1 cellular context compared by ENCODE assay signal in genomic region chr5:108361239-108361638, GRCh38.
TF ChIP-seq lines count a peak whose summit lies in the region.

No MANE protein-coding gene starts in this region.

TF ChIP-seq in WTC11, 78 proteins besides CTCF, POLR2A, EP300 and RAD21 (continued from another document):
- no peak for TF ChIP-seq IRF2 (CRISPR knock-in tag; IDR thresholded peaks at IDR 0.05; ENCODE audit: borderline replicate concordance, low read depth)
- TF ChIP-seq, protein P1, sequence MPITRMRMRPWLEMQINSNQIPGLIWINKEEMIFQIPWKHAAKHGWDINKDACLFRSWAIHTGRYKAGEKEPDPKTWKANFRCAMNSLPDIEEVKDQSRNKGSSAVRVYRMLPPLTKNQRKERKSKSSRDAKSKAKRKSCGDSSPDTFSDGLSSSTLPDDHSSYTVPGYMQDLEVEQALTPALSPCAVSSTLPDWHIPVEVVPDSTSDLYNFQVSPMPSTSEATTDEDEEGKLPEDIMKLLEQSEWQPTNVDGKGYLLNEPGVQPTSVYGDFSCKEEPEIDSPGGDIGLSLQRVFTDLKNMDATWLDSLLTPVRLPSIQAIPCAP (CRISPR knock-in tag; IDR thresholded peaks at IDR 0.05) = no peak
- TF ChIP-seq NR1H2 (CRISPR knock-in tag; IDR thresholded peaks at IDR 0.05) = no peak
- TF ChIP-seq CREB1 (CRISPR knock-in tag; IDR thresholded peaks at IDR 0.05) = no peak
- TF ChIP-seq GTF2I (CRISPR knock-in tag; conservative IDR thresholded peaks at IDR 0.05) = no peak
- TF ChIP-seq MLX (CRISPR knock-in tag; IDR thresholded peaks at IDR 0.05) = no peak
- TF ChIP-seq ELF4 (CRISPR knock-in tag; IDR thresholded peaks at IDR 0.05; ENCODE audit: low read depth) = no peak
- no peak for TF ChIP-seq FOXP1 (CRISPR knock-in tag; IDR thresholded peaks at IDR 0.05; ENCODE audit: borderline replicate concordance)
